In the genomic region with DNA sequence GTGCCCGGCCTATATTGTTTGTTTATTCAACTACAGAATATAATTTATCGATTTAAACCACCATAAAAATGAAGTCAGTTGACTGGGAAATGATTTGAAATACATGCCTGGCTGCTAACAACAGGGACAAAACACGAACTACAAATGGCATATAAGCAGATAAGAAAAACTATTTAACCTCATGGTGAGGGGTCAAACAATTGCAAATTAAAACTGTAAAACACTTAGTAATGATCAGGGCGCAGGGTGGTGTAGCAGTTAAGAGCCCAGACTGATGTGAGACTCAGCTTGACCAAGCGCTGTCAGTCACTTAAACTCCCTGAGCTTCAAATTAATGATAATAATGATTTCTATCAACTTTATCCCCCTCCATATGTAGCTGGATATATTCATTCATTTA, we compare ENCODE assay signal across 12 cellular contexts. TPM values are rescaled to one million over a fixed set of nuclear protein-coding genes. Genes with fewer than 3 reads are reported as not detected.
A peak's percentile ranks its signal among the peaks of the same experiment; 100 is the strongest.
DNase-seq lines count a peak whose midpoint lies in the region; ATAC-seq and TF ChIP-seq lines count a peak whose summit lies in the region.
"Had no signal": no experiment of that assay in that cellular context is flagged by ENCODE, and none has a peak within 500 bp of the region (broad histone marks: within the 10 kb centered on the region; RNA-seq: fewer than 3 reads in every experiment).

No MANE protein-coding gene starts in this region.

- H3K4me1 Mint-ChIP-seq in CD4-positive, alpha-beta T cell (ENCODE audit: low read depth): peaks cover 50% of the 10 kb centered on the region
- peaks cover 24% of the 10 kb centered on the region for H3K4me1 Mint-ChIP-seq in nephron progenitor cell

- H3K4me3 Mint-ChIP-seq in CD4-positive, alpha-beta T cell: peak overlapping the region; percentile 50
- no peak overlapping the region for H3K4me3 Mint-ChIP-seq in nephron progenitor cell
- H3K4me3 Mint-ChIP-seq: neural crest cell had no signal

- DNase-seq in CD4-positive, alpha-beta T cell: no peak
- DNase-seq in breast epithelium (ENCODE audit: low spot score in 2 of 2) (no peak), nephron progenitor cell (no peak), NCI-H1436 treated with DMSO at 0.1 percent for 48 hours (lab: John Stamatoyannopoulos, UW) (no peak), COR-L47 (lab: John Stamatoyannopoulos, UW) (no peak)
- DNase-seq: DND-41, MG63, NCI-H510A treated with DMSO at 0.1 percent for 48 hours had no signal

- no peak for TF ChIP-seq CTCF in CD4-positive, alpha-beta T cell (IDR thresholded peaks at IDR 0.05)
- TF ChIP-seq CTCF in Loucy (conservative IDR thresholded peaks at IDR 0.05; ENCODE audit: low read length) (no peak), breast epithelium (IDR thresholded peaks at IDR 0.05) (no peak), nephron progenitor cell (IDR thresholded peaks at IDR 0.05) (no peak)

- H3F3A ChIP-seq in Loucy (ENCODE audit: low read depth): peaks cover 14% of the 10 kb centered on the region

- H3K4me3 ChIP-seq in Loucy (ENCODE audit: low read length, poor library complexity, severe bottlenecking) (peak overlapping the region; percentile 70), breast epithelium (no peak overlapping the region)
- H3K4me3 ChIP-seq: MG63 had no signal

- peaks cover 33% of the 10 kb centered on the region for H3K36me3 Mint-ChIP-seq in CD4-positive, alpha-beta T cell (ENCODE audit: low read depth)
- H3K36me3 Mint-ChIP-seq in nephron progenitor cell (ENCODE audit: low read depth): peaks cover 29% of the 10 kb centered on the region

- peaks cover 85% of the 10 kb centered on the region for H4K20me1 ChIP-seq in Loucy (ENCODE audit: insufficient read depth, low read length, poor library complexity, severe bottlenecking)

- no peaks in the 10 kb centered on the region for H3K9me3 Mint-ChIP-seq in CD4-positive, alpha-beta T cell
- no peaks in the 10 kb centered on the region for H3K9me3 Mint-ChIP-seq in nephron progenitor cell
- H3K9me3 Mint-ChIP-seq: neural crest cell had no signal

- peak overlapping the region; percentile 40 for H3K9ac ChIP-seq in Loucy (ENCODE audit: low read depth, low read length, poor library complexity, severe bottlenecking)

- H3K9me2 ChIP-seq in Loucy (replicated peaks; ENCODE audit: low read depth, low read length): no peaks in the 10 kb centered on the region

- no peaks in the 10 kb centered on the region for H3K9me3 ChIP-seq in CD4-positive, alpha-beta T cell (ENCODE audit: control insufficient read depth, low read length)
- H3K9me3 ChIP-seq in Loucy (ENCODE audit: insufficient read depth, low read depth, low read length) (no peaks in the 10 kb centered on the region), breast epithelium (no peaks in the 10 kb centered on the region)
- H3K9me3 ChIP-seq: MG63 had no signal

- no peaks in the 10 kb centered on the region for H3K27me3 ChIP-seq in CD4-positive, alpha-beta T cell (ENCODE audit: control insufficient read depth, insufficient read depth, low read length)
- no peaks in the 10 kb centered on the region for H3K27me3 ChIP-seq in Loucy (ENCODE audit: insufficient read depth, low read length, poor library complexity, severe bottlenecking)
- no peaks in the 10 kb centered on the region for H3K27me3 ChIP-seq in breast epithelium
- H3K27me3 ChIP-seq: MG63 had no signal

- peak overlapping the region; percentile 80 for H3K27ac ChIP-seq in CD4-positive, alpha-beta T cell (ENCODE audit: low read depth, low read length)
- H3K27ac ChIP-seq in breast epithelium: peak overlapping the region; percentile 70 to 85

- no peak for ATAC-seq in CD4-positive, alpha-beta T cell (ENCODE audit: poor library complexity)
- ATAC-seq in GM18867 (IDR thresholded peaks at IDR 0.05; ENCODE audit: unreplicated experiment) (no peak), HG03039 (IDR thresholded peaks at IDR 0.05; ENCODE audit: unreplicated experiment) (no peak)

- H3K79me2 ChIP-seq in Loucy (ENCODE audit: insufficient read depth, low read length): peaks cover 98% of the 10 kb centered on the region

- H3K27ac Mint-ChIP-seq in CD4-positive, alpha-beta T cell: peak overlapping the region; percentile 95
- H3K27ac Mint-ChIP-seq in nephron progenitor cell: peak overlapping the region; percentile 57

- no peak for TF ChIP-seq POLR2A in breast epithelium (IDR thresholded peaks at IDR 0.05)

- peak overlapping the region; percentile 94 for H3K4me2 ChIP-seq in Loucy (ENCODE audit: low read depth, low read length, poor library complexity, severe bottlenecking)

- CTCF ChIA-PET in CD4-positive, alpha-beta T cell (lab: Charles Lee): interaction anchor here (1.6 kb wide), 1 partner anchor 57 kb away, joined by 5 read pairs; a partner anchor contains a TSS

- POLR2A ChIA-PET in CD4-positive, alpha-beta T cell (lab: Charles Lee): interaction anchor here (1.1 to 4.5 kb wide), 3 partner anchors 13 to 187 kb away, joined by 4 to 56 read pairs (median 7); a partner anchor contains a TSS

- no peaks in the 10 kb centered on the region for H3K27me3 Mint-ChIP-seq in CD4-positive, alpha-beta T cell
- H3K27me3 Mint-ChIP-seq in nephron progenitor cell (ENCODE audit: low read depth, poor library complexity): no peaks in the 10 kb centered on the region

- H3K36me3 ChIP-seq in Loucy (ENCODE audit: insufficient read depth, low read length) (peaks cover 29% of the 10 kb centered on the region), breast epithelium (no peaks in the 10 kb centered on the region)

- intact Hi-C loops in CD4-positive, alpha-beta T cell (cut with DNase I, micrococcal nuclease): no loop called here
- intact Hi-C loops in breast epithelium (cut with DNase I; ENCODE audit: low total_unique reads): no loop called here

- H3K4me1 ChIP-seq in Loucy (ENCODE audit: insufficient read depth, low read length, poor library complexity, severe bottlenecking): peaks cover 69% of the 10 kb centered on the region
- peaks cover 10 to 16% of the 10 kb centered on the region in 2 donors for H3K4me1 ChIP-seq in breast epithelium

- no peak overlapping the region for H2AFZ ChIP-seq in Loucy (ENCODE audit: low read length)

RNA-seq across cellular contexts. Expression of a gene that starts 6.7 kb away (rescaled TPM):
- 10 to 100 TPM; 18.6 to 21.6 TPM for total RNA-seq in CD4-positive, alpha-beta T cell
- total RNA-seq in breast epithelium: 100 to 1,000 TPM in 1 of 3 donors, 10 to 100 TPM in 2; 41.6 to 100 (median 56.7) TPM

RNA-seq across cellular contexts. Expression of a gene that starts 26.4 kb away (rescaled TPM):
- 100 to 1,000 TPM; 150 to 159 TPM for total RNA-seq in CD4-positive, alpha-beta T cell
- 100 to 1,000 TPM in 1 of 3 donors, 10 to 100 TPM in 2; 87.8 to 107 (median 98.4) TPM for total RNA-seq in breast epithelium

RNA-seq across cellular contexts. Expression of a gene that starts 57.4 kb away (rescaled TPM):
- total RNA-seq in CD4-positive, alpha-beta T cell: 10 to 100 TPM; 11.4 to 12.9 TPM
- total RNA-seq in breast epithelium: 10 to 100 TPM; 27.1 to 42.6 (median 30.2) TPM
